ENCODE assay signal across 1 cellular context in the genomic region with DNA sequence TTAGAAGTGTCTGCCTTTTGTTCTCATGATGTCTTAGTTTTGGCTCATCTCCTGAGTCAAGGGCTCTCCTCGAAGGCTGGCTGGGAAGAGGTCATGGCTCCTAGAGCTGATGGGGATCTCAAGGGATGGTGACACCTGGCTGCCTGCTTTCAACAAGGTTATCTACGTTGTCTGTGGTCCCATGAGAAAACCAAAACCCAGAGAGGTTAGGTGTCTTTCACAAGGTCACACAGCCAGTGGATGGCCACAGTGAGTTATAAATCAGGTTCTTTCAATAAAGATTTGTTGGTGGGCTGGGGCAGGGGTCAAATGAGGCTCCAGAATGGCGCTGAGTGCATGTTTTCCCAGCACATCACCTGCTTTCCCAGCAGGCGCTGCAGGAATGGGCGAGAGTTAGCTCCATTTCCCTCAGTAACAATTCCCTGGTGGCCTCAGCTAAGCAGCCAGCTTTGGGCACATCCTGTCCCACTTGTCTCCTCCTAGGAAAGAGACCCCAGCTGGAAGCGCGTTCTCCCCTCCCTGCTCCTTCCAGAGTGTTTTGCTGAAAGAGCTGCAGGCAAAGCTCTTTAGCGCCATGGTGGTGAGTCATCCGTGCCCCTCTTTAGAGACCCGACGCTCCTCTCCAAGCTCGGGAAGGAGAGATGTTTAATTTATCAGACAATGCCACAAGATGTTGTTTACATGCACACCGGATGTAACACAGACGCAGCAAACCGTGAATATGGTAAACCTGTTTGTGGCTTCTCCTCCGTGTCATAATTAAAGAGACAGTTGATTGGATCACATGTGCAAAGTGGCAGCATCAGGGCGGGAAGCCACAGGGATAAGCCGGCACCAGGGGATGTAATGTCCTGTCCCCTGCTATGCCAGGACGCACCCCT.
TF ChIP-seq lines count a peak whose summit lies in the region.

No MANE protein-coding gene starts in this region.

TF ChIP-seq in GM23338, 12 proteins besides CTCF, POLR2A, EP300 and RAD21 (continued from another document):
- TF ChIP-seq ZNF462 (CRISPR knock-in tag; IDR thresholded peaks at IDR 0.05), result no peak
- TF ChIP-seq REST (IDR thresholded peaks at IDR 0.05; ENCODE audit: unreplicated experiment), result no peak
- TF ChIP-seq NANOG (IDR thresholded peaks at IDR 0.05; ENCODE audit: borderline replicate concordance), result no peak
- TF ChIP-seq EZH2 (IDR thresholded peaks at IDR 0.05; ENCODE audit: low read depth, unreplicated experiment), result no peak
- no peak for TF ChIP-seq EZH2phosphoT487 (IDR thresholded peaks at IDR 0.05; ENCODE audit: unreplicated experiment)
- no peak for TF ChIP-seq STAT1 (IDR thresholded peaks at IDR 0.05; ENCODE audit: unreplicated experiment)
- no peak for TF ChIP-seq CREB1 (CRISPR knock-in tag; IDR thresholded peaks at IDR 0.05; ENCODE audit: low read depth)
- no peak for TF ChIP-seq JUNB (IDR thresholded peaks at IDR 0.05; ENCODE audit: unreplicated experiment)
